In the genomic region with DNA sequence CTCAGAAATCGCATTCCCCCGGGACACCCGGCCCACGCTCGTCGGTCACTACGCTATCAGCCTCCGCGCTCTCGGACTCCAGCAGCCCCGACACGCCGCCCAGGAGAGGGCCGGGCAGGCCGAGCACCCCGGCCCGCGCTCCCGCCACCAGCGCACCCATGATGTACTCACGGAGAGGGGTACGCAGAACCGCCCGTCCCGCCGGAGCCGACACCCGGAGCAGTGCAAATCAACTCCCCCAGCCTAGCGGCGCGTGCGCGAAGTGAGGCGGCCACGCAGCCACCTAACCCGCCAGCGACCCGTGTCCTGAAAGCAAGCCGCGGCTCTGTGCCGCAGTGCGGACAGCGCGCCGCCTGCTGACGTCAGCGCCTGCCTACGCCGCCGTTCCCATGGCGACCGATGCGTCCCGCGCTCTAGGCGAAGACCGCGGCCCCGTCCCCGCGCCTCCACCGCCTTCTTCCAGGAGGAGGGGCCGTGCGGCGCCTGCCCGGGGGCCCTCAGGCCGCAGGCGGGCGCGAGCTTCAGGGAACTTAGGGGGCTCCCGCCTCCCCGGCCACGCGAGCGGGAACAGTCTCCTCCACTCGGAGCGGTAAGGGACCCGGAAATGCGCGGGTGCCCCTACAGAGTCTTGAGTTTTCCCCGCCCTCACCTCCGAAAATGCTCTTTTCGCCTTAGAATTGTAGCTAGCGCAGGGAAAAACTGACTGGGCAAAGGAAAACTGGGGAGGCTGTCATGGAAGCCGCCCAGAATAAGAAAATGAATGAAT, we compare ENCODE assay signal across 8 cellular contexts. TPM values are rescaled to one million over a fixed set of nuclear protein-coding genes. Genes with fewer than 3 reads are reported as not detected.
A peak's percentile ranks its signal among the peaks of the same experiment; 100 is the strongest.
DNase-seq lines count a peak whose midpoint lies in the region; ATAC-seq and TF ChIP-seq lines count a peak whose summit lies in the region.

A gene (minus strand): TSS at position 329 of the 766 bp plus-strand sequence. CDS start 5,503 bp downstream, outside the sequence.

- WGBS in thyroid gland, 2 donors, result 0% methylated on average over 26 of the region's 85 CpGs

- TF ChIP-seq POLR2A in NB4 (IDR thresholded peaks at IDR 0.05; ENCODE audit: extremely low read depth, insufficient read length) (peak; percentile 78), thyroid gland (IDR thresholded peaks at IDR 0.05) (peak in 1 of 2 donors; percentile 98)

- H3K79me2 ChIP-seq in parathyroid adenoma, result peaks cover 7% of the 10 kb centered on the region

- peak; percentile 96 for DNase-seq in GM12865 (ENCODE audit: low read depth)
- DNase-seq in NB4 (ENCODE audit: low read depth), result peak; percentile 94
- peak; percentile 94 for DNase-seq in SKM-1 treated with dmso at 0.1 percent for 144 hours (lab: John Stamatoyannopoulos, UW; ENCODE audit: unreplicated experiment)
- DNase-seq in activated naive CD8-positive, alpha-beta T cell treated with anti-CD3 and anti-CD28 coated beads for 36 hours, result peak; percentile 93
- peak; percentile 98 for DNase-seq in Right ventricle myocardium superior
- DNase-seq in thyroid gland, result peak; percentile 96 to 97

- H3K4me1 Mint-ChIP-seq in activated naive CD8-positive, alpha-beta T cell treated with anti-CD3 and anti-CD28 coated beads for 36 hours, result peaks cover 18% of the 10 kb centered on the region

- H3K36me3 ChIP-seq in parathyroid adenoma (ENCODE audit: control insufficient read depth, insufficient read depth, low read length), result no peaks in the 10 kb centered on the region
- H3K36me3 ChIP-seq in thyroid gland, result no peaks in the 10 kb centered on the region

- H3K27ac Mint-ChIP-seq in activated naive CD8-positive, alpha-beta T cell treated with anti-CD3 and anti-CD28 coated beads for 36 hours, result no peak within 1 kb of the TSS

- peaks cover 29% of the 10 kb centered on the region for H3K36me3 Mint-ChIP-seq in activated naive CD8-positive, alpha-beta T cell treated with anti-CD3 and anti-CD28 coated beads for 36 hours

- no peaks in the 10 kb centered on the region for H3K9me3 Mint-ChIP-seq in activated naive CD8-positive, alpha-beta T cell treated with anti-CD3 and anti-CD28 coated beads for 36 hours

- no peaks in the 10 kb centered on the region for H3K27me3 ChIP-seq in parathyroid adenoma (ENCODE audit: control insufficient read depth, insufficient read depth, low read length)
- no peaks in the 10 kb centered on the region for H3K27me3 ChIP-seq in thyroid gland

- no peaks in the 10 kb centered on the region for H3K9me3 ChIP-seq in parathyroid adenoma (ENCODE audit: control insufficient read depth, low read length)
- H3K9me3 ChIP-seq in thyroid gland, result no peaks in the 10 kb centered on the region

- H3K27ac ChIP-seq in parathyroid adenoma, result peak within 1 kb of the TSS; percentile 95
- H3K27ac ChIP-seq in thyroid gland, result peak within 1 kb of the TSS; percentile 89 to 100 (median 99)

- H2AFZ ChIP-seq in parathyroid adenoma, result peak within 1 kb of the TSS; percentile 79

- H3K4me3 ChIP-seq in GM12865 (ENCODE audit: low read depth, low read length) (peak within 1 kb of the TSS; percentile 98), NB4 (ENCODE audit: low read depth, low read length) (peak within 1 kb of the TSS; percentile 66), parathyroid adenoma (ENCODE audit: low read depth, low read length) (peak within 1 kb of the TSS; percentile 88), thyroid gland (replicated peaks in 1 of 3) (peak within 1 kb of the TSS; percentile 59 to 87 (median 81))

- no peak within 1 kb of the TSS for H3K4me3 Mint-ChIP-seq in activated naive CD8-positive, alpha-beta T cell treated with anti-CD3 and anti-CD28 coated beads for 36 hours

- intact Hi-C loops in Right ventricle myocardium superior (cut with DNase I) (no loop called here), thyroid gland (cut with DNase I) (no loop called here)

- peak; percentile 95 for ATAC-seq in HG02588 (IDR thresholded peaks at IDR 0.05; ENCODE audit: unreplicated experiment)
- peak; percentile 98 for ATAC-seq in Right ventricle myocardium superior (ENCODE audit: poor library complexity)

- H3K4me1 ChIP-seq in parathyroid adenoma, result peaks cover 10% of the 10 kb centered on the region
- peaks cover 16 to 18% of the 10 kb centered on the region in 2 donors for H3K4me1 ChIP-seq in thyroid gland

- peak within 1 kb of the TSS; percentile 87 for H3K4me2 ChIP-seq in parathyroid adenoma (ENCODE audit: low read length)

- no peaks in the 10 kb centered on the region for H3K27me3 Mint-ChIP-seq in activated naive CD8-positive, alpha-beta T cell treated with anti-CD3 and anti-CD28 coated beads for 36 hours

- TF ChIP-seq CTCF in GM12865 (IDR thresholded peaks at IDR 0.05; ENCODE audit: insufficient read depth, low read depth, low read length, missing control alignments), result no peak
- no peak for TF ChIP-seq CTCF in NB4 (IDR thresholded peaks at IDR 0.05; ENCODE audit: low read depth, low read length)
- peak; percentile 20 for TF ChIP-seq CTCF in parathyroid adenoma (IDR thresholded peaks at IDR 0.05)
- TF ChIP-seq CTCF in thyroid gland (IDR thresholded peaks at IDR 0.05), result peak in 2 of 6 experiments; percentile 19 to 46

- H3K9ac ChIP-seq in parathyroid adenoma, result peak within 1 kb of the TSS; percentile 78

RNA-seq across cellular contexts. Expression of the gene that starts here (rescaled TPM):
- total RNA-seq in activated naive CD8-positive, alpha-beta T cell treated with anti-CD3 and anti-CD28 coated beads for 36 hours, result 10 to 100 TPM; 35.6 to 37.1 TPM
- total RNA-seq in Right ventricle myocardium superior (8.5 TPM), thyroid gland (10 to 100 TPM; 25.5 to 53.3 (median 42.1) TPM)

Comparison
In these comparisons a context has a peak if more than half of its experiments do, and no peak if none do; other contexts are left out.
1. Peak in every context shown above with its lines: DNase-seq, ATAC-seq, H3K4me3 ChIP-seq and H3K27ac ChIP-seq.